In the genomic region with DNA sequence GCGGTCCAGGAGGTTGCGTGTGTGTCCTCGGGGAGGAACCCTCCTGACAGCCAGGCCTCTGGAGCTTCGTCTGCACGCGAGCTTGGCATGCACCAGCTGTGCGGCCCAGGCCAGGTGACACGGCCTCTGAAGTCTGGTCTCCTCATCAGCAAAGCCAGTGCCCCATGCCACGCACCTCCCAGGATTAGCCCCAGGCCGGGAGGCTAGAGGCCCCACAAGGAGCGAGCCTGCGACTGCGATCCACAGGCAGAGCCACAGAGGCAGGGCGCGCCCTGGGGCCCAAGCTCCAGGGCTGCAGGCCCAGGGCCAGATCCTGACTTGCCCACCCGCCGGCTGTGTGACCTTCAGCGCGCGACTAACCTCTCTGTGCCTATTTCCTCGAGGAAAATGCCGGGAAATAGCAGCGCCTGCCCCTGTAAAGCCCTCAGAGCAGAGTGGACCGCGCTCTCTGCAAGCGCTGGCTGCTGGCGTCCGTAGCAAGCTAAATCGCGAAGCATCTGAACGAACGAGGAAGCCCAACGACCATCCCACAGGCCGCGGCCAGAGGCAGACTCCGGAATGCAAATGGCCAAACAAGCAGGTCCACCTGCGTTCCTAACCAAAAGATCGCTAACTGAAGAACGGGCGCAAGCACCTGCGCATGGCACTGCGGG, we compare ENCODE assay signal across 8 cellular contexts. TPM values are rescaled to one million over a fixed set of nuclear protein-coding genes. Genes with fewer than 3 reads are reported as not detected.
A peak's percentile ranks its signal among the peaks of the same experiment; 100 is the strongest.
DNase-seq lines count a peak whose midpoint lies in the region; ATAC-seq, FAIRE-seq and TF ChIP-seq lines count a peak whose summit lies in the region.

No MANE protein-coding gene starts in this region.

- peaks cover 56% of the 10 kb centered on the region for H3K79me2 ChIP-seq in hepatocyte

- H3K36me3 ChIP-seq in hepatocyte (replicated peaks; ENCODE audit: insufficient read depth, low read depth) (no peaks in the 10 kb centered on the region), small intestine (ENCODE audit: control insufficient read depth in 2 of 2, insufficient read depth in 2 of 2, low read length in 2 of 2) (peaks cover 0 to 2% of the 10 kb centered on the region in 2 donors)

- H3K9me3 ChIP-seq in hepatocyte (ENCODE audit: low read depth) (no peaks in the 10 kb centered on the region), small intestine (ENCODE audit: control insufficient read depth, low read depth) (no peaks in the 10 kb centered on the region)

- H3K4me3 ChIP-seq in hepatocyte (peak overlapping the region; percentile 67), small intestine (ENCODE audit: low read depth in 1 of 2, low read length in 2 of 2) (peak overlapping the region; percentile 36 to 83)

- no peak for FAIRE-seq in small intestine (lab: Jason Lieb, UNC)

- H3K4me3 Mint-ChIP-seq in T-helper 1 cell treated with Interleukin-12 subunit alpha and Interleukin-12 subunit beta and Interleukin-4 antibody, amounts not matched to agents 30 μg/mL and 1 μg/mL, for 36 hours: peak overlapping the region; percentile 82
- H3K4me3 Mint-ChIP-seq in activated B cell treated with CpG ODN at 0.5 μM for 24 hours: peak overlapping the region; percentile 82

- H3K4me2 ChIP-seq in hepatocyte: peak overlapping the region; percentile 99

- H3K27ac ChIP-seq in hepatocyte (peak overlapping the region; percentile 88), small intestine (ENCODE audit: low read depth in 1 of 2, low read length in 1 of 2) (peak overlapping the region; percentile 65 to 86)

- no peaks in the 10 kb centered on the region for H3K27me3 Mint-ChIP-seq in T-helper 1 cell treated with Interleukin-12 subunit alpha and Interleukin-12 subunit beta and Interleukin-4 antibody, amounts not matched to agents 30 μg/mL and 1 μg/mL, for 36 hours (ENCODE audit: low read depth)
- no peaks in the 10 kb centered on the region for H3K27me3 Mint-ChIP-seq in activated B cell treated with CpG ODN at 0.5 μM for 24 hours

- peaks cover 20% of the 10 kb centered on the region for H3K4me1 Mint-ChIP-seq in T-helper 1 cell treated with Interleukin-12 subunit alpha and Interleukin-12 subunit beta and Interleukin-4 antibody, amounts not matched to agents 30 μg/mL and 1 μg/mL, for 36 hours (ENCODE audit: low read depth)
- H3K4me1 Mint-ChIP-seq in activated B cell treated with CpG ODN at 0.5 μM for 24 hours: peaks cover 40% of the 10 kb centered on the region

- H4K20me1 ChIP-seq in hepatocyte (ENCODE audit: insufficient read depth, poor library complexity, severe bottlenecking): peaks cover 11% of the 10 kb centered on the region

- peak overlapping the region; percentile 59 for H3K27ac Mint-ChIP-seq in T-helper 1 cell treated with Interleukin-12 subunit alpha and Interleukin-12 subunit beta and Interleukin-4 antibody, amounts not matched to agents 30 μg/mL and 1 μg/mL, for 36 hours
- H3K27ac Mint-ChIP-seq in activated B cell treated with CpG ODN at 0.5 μM for 24 hours: peak overlapping the region; percentile 56

- TF ChIP-seq CTCF in activated B cell treated with CpG ODN at 0.5 μM for 24 hours (IDR thresholded peaks at IDR 0.05) (no peak), hepatocyte (IDR thresholded peaks at IDR 0.05; ENCODE audit: poor library complexity) (no peak)

- H2AFZ ChIP-seq in hepatocyte: peak overlapping the region; percentile 79

- intact Hi-C loops in activated B cell treated with CpG ODN at 0.5 μM for 24 hours (cut with micrococcal nuclease): no loop called here

- H3K4me1 ChIP-seq in hepatocyte (ENCODE audit: insufficient read depth): peaks cover 8% of the 10 kb centered on the region
- H3K4me1 ChIP-seq in small intestine (ENCODE audit: control insufficient read depth in 2 of 2, insufficient read depth in 1 of 2, low read depth in 1 of 2, low read length in 1 of 2): peaks cover 0 to 6% of the 10 kb centered on the region in 2 donors

- H3K36me3 Mint-ChIP-seq in T-helper 1 cell treated with Interleukin-12 subunit alpha and Interleukin-12 subunit beta and Interleukin-4 antibody, amounts not matched to agents 30 μg/mL and 1 μg/mL, for 36 hours (ENCODE audit: low read depth): peaks cover 11% of the 10 kb centered on the region
- H3K36me3 Mint-ChIP-seq in activated B cell treated with CpG ODN at 0.5 μM for 24 hours (ENCODE audit: low read depth): peaks cover 26% of the 10 kb centered on the region

- 48% methylated on average over 42 of the region's 42 CpGs for WGBS in hepatocyte (ENCODE audit: low lambda C conversion rate, missing lambda C conversion rate)
- WGBS in small intestine, 3 donors: 37 to 42% (median 41%) methylated on average over 38 to 42 of the region's 42 CpGs

- DNase-seq in T-helper 1 cell: no peak
- DNase-seq in activated B cell treated with CpG ODN at 0.5 μM for 24 hours: no peak
- DNase-seq in hepatocyte (ENCODE audit: low spot score): no peak
- no peak for DNase-seq in small intestine
- DNase-seq in stimulated activated CD4-positive, alpha-beta T cell treated with anti-CD3 and anti-CD28 coated beads, Interleukin-12 subunit alpha, Interleukin-12 subunit beta, amount 100 ng/mL, for 4 hours: no peak
- no peak for DNase-seq in NCI-H1930 (lab: John Stamatoyannopoulos, UW)
- no peak for DNase-seq in GF-D8 (lab: John Stamatoyannopoulos, UW)

- no peaks in the 10 kb centered on the region for H3K9me3 Mint-ChIP-seq in T-helper 1 cell treated with Interleukin-12 subunit alpha and Interleukin-12 subunit beta and Interleukin-4 antibody, amounts not matched to agents 30 μg/mL and 1 μg/mL, for 36 hours
- no peaks in the 10 kb centered on the region for H3K9me3 Mint-ChIP-seq in activated B cell treated with CpG ODN at 0.5 μM for 24 hours

- H3K27me3 ChIP-seq in hepatocyte (no peaks in the 10 kb centered on the region), small intestine (ENCODE audit: control insufficient read depth in 2 of 2, insufficient read depth in 2 of 2, low read length in 2 of 2) (no peaks in the 10 kb centered on the region)

- POLR2A ChIA-PET in activated B cell treated with CpG ODN at 0.5 μM for 24 hours (lab: Charles Lee): interaction anchor here (1.0 to 1.8 kb wide), 3 partner anchors 53 to 150 kb away, joined by 3 to 12 read pairs (median 5); a partner anchor contains a TSS

- no peak for ATAC-seq in activated B cell treated with CpG ODN at 0.5 μM for 24 hours (ENCODE audit: low read depth)

- H3K9me2 ChIP-seq in hepatocyte (replicated peaks; ENCODE audit: insufficient read depth): no peaks in the 10 kb centered on the region

- CTCF ChIA-PET in activated B cell treated with CpG ODN at 0.5 μM for 24 hours (lab: Charles Lee): interaction anchor here (1.0 kb wide), 1 partner anchor 66 kb away, joined by 3 read pairs; a partner anchor contains a TSS

RNA-seq across cellular contexts. Expression of a gene that starts 0.5 kb away (rescaled TPM):
- 17.5 and 21.0 TPM in 2 replicates for total RNA-seq in activated B cell treated with CpG ODN at 0.5 μM for 24 hours
- 39.6 and 42.2 TPM in 2 replicates for total RNA-seq in hepatocyte
- 41.0 and 47.5 TPM in 2 replicates for polyA plus RNA-seq in hepatocyte
- 10 to 100 TPM; 40.6 to 84.1 (median 58.9) TPM for polyA plus RNA-seq in small intestine

RNA-seq across cellular contexts. Expression of a gene that starts 53.0 kb away (rescaled TPM):
- total RNA-seq in activated B cell treated with CpG ODN at 0.5 μM for 24 hours: 28.7 and 32.8 TPM in 2 replicates
- 21.1 and 35.9 TPM in 2 replicates for total RNA-seq in hepatocyte
- 23.6 and 27.3 TPM in 2 replicates for polyA plus RNA-seq in hepatocyte
- polyA plus RNA-seq in small intestine: 10 to 100 TPM; 18.4 to 28.0 (median 20.3) TPM
